11 cellular contexts compared by ENCODE assay signal in the genomic region with DNA sequence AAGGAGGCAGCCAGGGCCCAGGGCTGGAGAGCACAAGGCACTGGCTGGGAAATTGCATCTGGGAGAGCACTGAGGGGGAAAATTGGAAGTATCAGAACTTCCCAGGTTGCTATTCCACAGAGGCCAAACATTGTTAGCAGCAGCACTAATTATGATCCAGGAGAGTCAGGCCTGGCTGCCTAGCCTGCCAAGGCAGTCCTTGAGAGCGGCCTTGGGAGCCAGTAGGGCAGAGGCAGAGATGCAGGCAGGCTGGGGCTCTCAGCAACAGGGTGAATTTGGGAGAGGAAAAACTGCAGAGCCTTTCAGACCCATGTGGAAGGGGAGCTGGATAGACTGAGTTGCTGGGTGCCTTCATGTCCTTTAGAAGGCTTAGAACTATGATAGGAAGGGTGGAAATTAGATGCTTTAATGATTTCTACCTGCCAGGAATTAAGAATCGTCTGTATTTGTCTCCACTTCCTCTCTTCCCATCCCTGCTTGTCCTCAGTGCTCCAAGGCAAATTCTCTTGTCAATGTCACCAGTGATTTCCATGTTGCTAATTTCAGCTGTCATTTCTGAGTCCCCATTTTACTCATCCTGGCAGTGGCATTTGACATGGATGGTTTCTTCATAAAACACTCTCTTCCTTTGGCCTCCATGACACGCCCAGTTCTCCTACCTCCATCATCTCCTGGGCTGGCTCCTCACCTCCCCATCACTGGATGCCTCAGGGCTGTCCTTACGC.
"Had no signal": no experiment of that assay in that cellular context is flagged by ENCODE, and none has a peak within 500 bp of the region (broad histone marks: within the 10 kb centered on the region; RNA-seq: fewer than 3 reads in every experiment).

No MANE protein-coding gene starts in this region.

- H3K4me3 Mint-ChIP-seq: activated B cell treated with CpG ODN at 0.5 μM for 24 hours; activated CD4-positive, alpha-beta T cell treated with anti-CD3 and anti-CD28 coated beads, Interleukin-2, amount 10 ng/mL, durations not matched to agents 24 days and 14 days; activated naive CD4-positive, alpha-beta T cell treated with anti-CD3 and anti-CD28 coated beads, Interleukin-2, amount 10 ng/mL, durations not matched to agents 7 days and 5 days; central memory CD8-positive, alpha-beta T cell; stimulated activated naive CD8-positive, alpha-beta T cell treated with anti-CD3 and anti-CD28 coated beads, Interleukin-15, Interleukin-2, amounts not matched to agents 100 ng/mL and 50 ng/mL, for 24 hours had no signal

- H3K27ac ChIP-seq: neutrophil had no signal

- DNase-seq: activated B cell treated with CpG ODN at 0.5 μM for 24 hours; activated CD4-positive, alpha-beta T cell treated with anti-CD3 and anti-CD28 coated beads, Interleukin-2, amount 10 ng/mL, durations not matched to agents 24 days and 14 days; activated CD8-positive, alpha-beta memory T cell treated with anti-CD3 and anti-CD28 coated beads for 24 hours; activated naive CD4-positive, alpha-beta T cell treated with anti-CD3 and anti-CD28 coated beads, Interleukin-2, amount 10 ng/mL, durations not matched to agents 7 days and 5 days; dermis blood vessel endothelial cell; mesendoderm; SK-N-SH; stimulated activated CD4-positive, alpha-beta T cell treated with anti-CD3 and anti-CD28 coated beads, Interleukin-4, amount 100 ng/mL, for 24 hours had no signal

- H3K4me1 Mint-ChIP-seq: activated B cell treated with CpG ODN at 0.5 μM for 24 hours; activated CD4-positive, alpha-beta T cell treated with anti-CD3 and anti-CD28 coated beads, Interleukin-2, amount 10 ng/mL, durations not matched to agents 24 days and 14 days; activated naive CD4-positive, alpha-beta T cell treated with anti-CD3 and anti-CD28 coated beads, Interleukin-2, amount 10 ng/mL, durations not matched to agents 7 days and 5 days had no signal

- H3K27me3 ChIP-seq: neutrophil had no signal

- H3K9me3 Mint-ChIP-seq: activated B cell treated with CpG ODN at 0.5 μM for 24 hours; activated CD4-positive, alpha-beta T cell treated with anti-CD3 and anti-CD28 coated beads, Interleukin-2, amount 10 ng/mL, durations not matched to agents 24 days and 14 days; activated naive CD4-positive, alpha-beta T cell treated with anti-CD3 and anti-CD28 coated beads, Interleukin-2, amount 10 ng/mL, durations not matched to agents 7 days and 5 days; central memory CD8-positive, alpha-beta T cell; stimulated activated naive CD8-positive, alpha-beta T cell treated with anti-CD3 and anti-CD28 coated beads, Interleukin-15, Interleukin-2, amounts not matched to agents 100 ng/mL and 50 ng/mL, for 24 hours had no signal

- H3K36me3 Mint-ChIP-seq: activated naive CD4-positive, alpha-beta T cell treated with anti-CD3 and anti-CD28 coated beads, Interleukin-2, amount 10 ng/mL, durations not matched to agents 7 days and 5 days had no signal

- H3K9me3 ChIP-seq: neutrophil, SK-N-SH had no signal

- H3K36me3 ChIP-seq: neutrophil had no signal

- H3K27ac Mint-ChIP-seq: activated B cell treated with CpG ODN at 0.5 μM for 24 hours; activated CD4-positive, alpha-beta T cell treated with anti-CD3 and anti-CD28 coated beads, Interleukin-2, amount 10 ng/mL, durations not matched to agents 24 days and 14 days; activated naive CD4-positive, alpha-beta T cell treated with anti-CD3 and anti-CD28 coated beads, Interleukin-2, amount 10 ng/mL, durations not matched to agents 7 days and 5 days; stimulated activated naive CD8-positive, alpha-beta T cell treated with anti-CD3 and anti-CD28 coated beads, Interleukin-15, Interleukin-2, amounts not matched to agents 100 ng/mL and 50 ng/mL, for 24 hours had no signal
